In genomic region chr7:149621776-149622175, GRCh38 we compare ENCODE assay signal across 11 cellular contexts.
DNase-seq lines count a peak whose midpoint lies in the region; ATAC-seq and TF ChIP-seq lines count a peak whose summit lies in the region.
"Had no signal": no experiment of that assay in that cellular context is flagged by ENCODE, and none has a peak within 500 bp of the region (broad histone marks: within the 10 kb centered on the region; RNA-seq: fewer than 3 reads in every experiment).

No MANE protein-coding gene starts in this region.

- peaks cover 12% of the 10 kb centered on the region for H3K4me1 ChIP-seq in prostate gland (replicated peaks)
- H3K4me1 ChIP-seq in tibial nerve = peaks cover 0 to 34% (median 16%) of the 10 kb centered on the region in 4 donors

- no peak for ATAC-seq in T-cell (replicated peaks in 1 of 4)

- peak overlapping the region; percentile 23 to 35 for H3K27ac Mint-ChIP-seq in T-cell

- H3K9me3 Mint-ChIP-seq in T-cell = no peaks in the 10 kb centered on the region

- CTCF ChIA-PET in T-cell (lab: Charles Lee) = interaction anchor here (0.5 to 1.2 kb wide), 4 partner anchors 12 to 1717 kb away, joined by 3 to 4 read pairs (median 3); no protein-coding TSS in a partner anchor

- no peaks in the 10 kb centered on the region for H3K9me3 ChIP-seq in prostate gland
- H3K9me3 ChIP-seq in tibial nerve = no peaks in the 10 kb centered on the region

- H3K4me3 ChIP-seq in prostate gland = no peak overlapping the region
- H3K4me3 ChIP-seq in tibial nerve = no peak overlapping the region

- peaks cover 39% of the 10 kb centered on the region for H3K36me3 Mint-ChIP-seq in T-cell

- peak; percentile 63 for DNase-seq in activated CD8-positive, alpha-beta memory T cell treated with anti-CD3 and anti-CD28 coated beads, Interleukin-2, amount 50 U/mL, for 48 hours
- no peak for DNase-seq in activated CD8-positive, alpha-beta memory T cell treated with anti-CD3 and anti-CD28 coated beads, Interleukin-2, amount 50 U/mL, for 4 hours
- DNase-seq in T-cell (peak in 19 of 34 experiments; percentile 8 to 48 (median 23)), amniotic epithelial cell (ENCODE audit: low read depth) (peak; percentile 16), NCI-H345 treated with DMSO at 0.1 percent for 48 hours (lab: John Stamatoyannopoulos, UW; ENCODE audit: unreplicated experiment) (no peak), prostate gland (ENCODE audit: low spot score) (no peak), tibial nerve (ENCODE audit: low spot score in 2 of 2) (no peak)
- peak; percentile 13 for DNase-seq in stimulated activated CD8-positive, alpha-beta memory T cell treated with anti-CD3 and anti-CD28 coated beads, Interleukin-7, amount 100 ng/mL, for 24 hours (ENCODE audit: low read depth)
- DNase-seq: brain microvascular endothelial cell, GOT3, WERI-Rb-1 had no signal

- no peak for TF ChIP-seq EP300 in tibial nerve (IDR thresholded peaks at IDR 0.05)

- intact Hi-C loops in prostate gland (cut with DNase I) = loop anchor here (10.0 kb wide), 1 partner anchor 357 kb away; the partner anchor contains the start of gene ZNF783

- H3K27me3 Mint-ChIP-seq in T-cell = peaks cover 2% of the 10 kb centered on the region in 2 donors

- no peaks in the 10 kb centered on the region for H3K27me3 ChIP-seq in prostate gland (replicated peaks; ENCODE audit: insufficient read depth)
- H3K27me3 ChIP-seq in tibial nerve = no peaks in the 10 kb centered on the region
- H3K27me3 ChIP-seq: brain microvascular endothelial cell had no signal

- peak overlapping the region; percentile 89 to 94 (median 94) for H3K4me3 Mint-ChIP-seq in T-cell

- H3K36me3 ChIP-seq in prostate gland = peaks cover 13 to 25% of the 10 kb centered on the region in 2 donors
- H3K36me3 ChIP-seq in tibial nerve = peaks cover 0 to 50% (median 28%) of the 10 kb centered on the region in 3 donors

- POLR2A ChIA-PET in T-cell (lab: Charles Lee) = interaction anchor here in 1 of 2 donors (0.8 kb wide), 1 partner anchor 496 kb away, joined by 8 read pairs; the partner anchor contains the start of gene ZNF425

- 77% methylated on average over 7 of the region's 7 CpGs for WGBS in prostate gland
- 75 to 83% methylated on average over 7 of the region's 7 CpGs for WGBS in tibial nerve, 2 donors

- no peak overlapping the region for H3K27ac ChIP-seq in prostate gland
- no peak overlapping the region for H3K27ac ChIP-seq in tibial nerve
- H3K27ac ChIP-seq: brain microvascular endothelial cell, WERI-Rb-1 had no signal

- TF ChIP-seq POLR2A in prostate gland (IDR thresholded peaks at IDR 0.05) (no peak), tibial nerve (IDR thresholded peaks at IDR 0.05) (no peak)

- peaks cover 47 to 52% (median 48%) of the 10 kb centered on the region in 3 donors for H3K4me1 Mint-ChIP-seq in T-cell

- TF ChIP-seq CTCF in prostate gland (IDR thresholded peaks at IDR 0.05) (no peak), tibial nerve (IDR thresholded peaks at IDR 0.05) (no peak)

Comparison
In these comparisons a context has a peak if more than half of its experiments do, and no peak if none do; other contexts are left out.
1. DNase-seq: peak in activated CD8-positive, alpha-beta memory T cell treated with anti-CD3 and anti-CD28 coated beads, Interleukin-2, amount 50 U/mL, for 48 hours (single experiment), T-cell (19 of 34), amniotic epithelial cell (single experiment) and stimulated activated CD8-positive, alpha-beta memory T cell treated with anti-CD3 and anti-CD28 coated beads, Interleukin-7, amount 100 ng/mL, for 24 hours (single experiment); none in activated CD8-positive, alpha-beta memory T cell treated with anti-CD3 and anti-CD28 coated beads, Interleukin-2, amount 50 U/mL, for 4 hours (single experiment), NCI-H345 treated with DMSO at 0.1 percent for 48 hours (single experiment), prostate gland (single experiment) and tibial nerve (0 of 2).